ENCODE assay signal across 8 cellular contexts in genomic region chr19:44807652-44808462, GRCh38. TPM values are rescaled to one million over a fixed set of nuclear protein-coding genes. Genes with fewer than 3 reads are reported as not detected.
DNase-seq lines count a peak whose midpoint lies in the region; ATAC-seq and TF ChIP-seq lines count a peak whose summit lies in the region.

No MANE protein-coding gene starts in this region.

- TF ChIP-seq CTCF in dorsolateral prefrontal cortex (IDR thresholded peaks at IDR 0.05 in 54 of 56, conservative IDR thresholded peaks at IDR 0.05 in 2 of 56; ENCODE audit: low read depth in 1 of 56, partially characterized antibody in 56 of 56): peak in 54 of 56 donors; percentile 16 to 78 (median 52)
- TF ChIP-seq CTCF in activated CD8-positive, alpha-beta T cell treated with anti-CD3 and anti-CD28 coated beads for 36 hours (IDR thresholded peaks at IDR 0.05): no peak

- intact Hi-C loops in dorsolateral prefrontal cortex (cut with DNase I): loop anchor here in 1 of 2 donors (5.0 kb wide), 1 partner anchor 34 kb away; no protein-coding TSS in a partner anchor
- intact Hi-C loops in activated CD8-positive, alpha-beta T cell treated with anti-CD3 and anti-CD28 coated beads for 36 hours (cut with micrococcal nuclease): no loop called here

- H3K27ac ChIP-seq in dorsolateral prefrontal cortex (peak overlapping the region in 18 of 59 donors; percentile 2 to 70 (median 60)), mesenchymal stem cell (ENCODE audit: low read length, poor library complexity, severe bottlenecking) (peak overlapping the region; percentile 77)

- no peak for ATAC-seq in stimulated activated memory B cell treated with anti-CD40 and anti-IgM and Interleukin-4, amounts not matched to agents 10 μg/mL and 1 μg/mL and 100 μg/mL, for 72 hours
- no peak for ATAC-seq in activated CD8-positive, alpha-beta T cell treated with anti-CD3 and anti-CD28 coated beads for 36 hours

- H3K36me3 ChIP-seq in mesenchymal stem cell (ENCODE audit: control insufficient read depth in 1 of 2, insufficient read depth in 2 of 2, low read depth in 1 of 2, low read length in 2 of 2): peaks cover 0 to 5% of the 10 kb centered on the region in 2 experiments

- H3K23ac ChIP-seq in mesenchymal stem cell (ENCODE audit: low read length in 2 of 2): no peak overlapping the region

- H2AK5ac ChIP-seq in mesenchymal stem cell (ENCODE audit: low read length, severe bottlenecking): peak overlapping the region; percentile 18

- H3K36me3 Mint-ChIP-seq in stimulated activated memory B cell treated with anti-CD40 and anti-IgM and Interleukin-4, amounts not matched to agents 10 μg/mL and 1 μg/mL and 100 μg/mL, for 72 hours: no peaks in the 10 kb centered on the region
- H3K36me3 Mint-ChIP-seq in activated T-cell treated with anti-CD3 and anti-CD28 coated beads, Interleukin-2, amount 50 U/mL, for 24 hours (ENCODE audit: low read depth): no peaks in the 10 kb centered on the region
- H3K36me3 Mint-ChIP-seq in activated CD8-positive, alpha-beta T cell treated with anti-CD3 and anti-CD28 coated beads for 36 hours (ENCODE audit: low read depth): no peaks in the 10 kb centered on the region

- peaks cover 74% of the 10 kb centered on the region for H3K27me3 Mint-ChIP-seq in stimulated activated memory B cell treated with anti-CD40 and anti-IgM and Interleukin-4, amounts not matched to agents 10 μg/mL and 1 μg/mL and 100 μg/mL, for 72 hours
- peaks cover 34% of the 10 kb centered on the region for H3K27me3 Mint-ChIP-seq in activated T-cell treated with anti-CD3 and anti-CD28 coated beads, Interleukin-2, amount 50 U/mL, for 24 hours
- peaks cover 22% of the 10 kb centered on the region for H3K27me3 Mint-ChIP-seq in activated CD8-positive, alpha-beta T cell treated with anti-CD3 and anti-CD28 coated beads for 36 hours

- H4K8ac ChIP-seq in mesenchymal stem cell (ENCODE audit: low read length): peak overlapping the region; percentile 40

- no peaks in the 10 kb centered on the region for H3K79me1 ChIP-seq in mesenchymal stem cell (replicated peaks; ENCODE audit: low read length, poor library complexity, severe bottlenecking)

- peaks cover 32% of the 10 kb centered on the region for H3K4me1 ChIP-seq in mesenchymal stem cell (ENCODE audit: control insufficient read depth, insufficient read depth, low read depth, low read length)

- H3K9me3 Mint-ChIP-seq in stimulated activated memory B cell treated with anti-CD40 and anti-IgM and Interleukin-4, amounts not matched to agents 10 μg/mL and 1 μg/mL and 100 μg/mL, for 72 hours: no peaks in the 10 kb centered on the region
- H3K9me3 Mint-ChIP-seq in activated T-cell treated with anti-CD3 and anti-CD28 coated beads, Interleukin-2, amount 50 U/mL, for 24 hours: no peaks in the 10 kb centered on the region
- H3K9me3 Mint-ChIP-seq in activated CD8-positive, alpha-beta T cell treated with anti-CD3 and anti-CD28 coated beads for 36 hours: no peaks in the 10 kb centered on the region

- no peak overlapping the region for H3K14ac ChIP-seq in mesenchymal stem cell (ENCODE audit: low read length in 2 of 2)

- WGBS in mesenchymal stem cell: 29% methylated on average over 8 of the region's 14 CpGs

- POLR2A ChIA-PET in activated CD8-positive, alpha-beta T cell treated with anti-CD3 and anti-CD28 coated beads for 36 hours (lab: Charles Lee): no interaction called here

- peaks cover 7% of the 10 kb centered on the region for H3K4me1 Mint-ChIP-seq in stimulated activated memory B cell treated with anti-CD40 and anti-IgM and Interleukin-4, amounts not matched to agents 10 μg/mL and 1 μg/mL and 100 μg/mL, for 72 hours
- H3K4me1 Mint-ChIP-seq in activated T-cell treated with anti-CD3 and anti-CD28 coated beads, Interleukin-2, amount 50 U/mL, for 24 hours (ENCODE audit: low read depth): peaks cover 5% of the 10 kb centered on the region
- no peaks in the 10 kb centered on the region for H3K4me1 Mint-ChIP-seq in activated CD8-positive, alpha-beta T cell treated with anti-CD3 and anti-CD28 coated beads for 36 hours (ENCODE audit: low read depth)

- DNase-seq in DMS53 treated with DMSO at 0.1 percent for 48 hours (lab: John Stamatoyannopoulos, UW; ENCODE audit: unreplicated experiment): peak; percentile 54
- DNase-seq in NCI-H2196 treated with DMSO at 0.1 percent for 48 hours (lab: John Stamatoyannopoulos, UW; ENCODE audit: unreplicated experiment): peak; percentile 87
- DNase-seq in dorsolateral prefrontal cortex: peak in 1 of 10 donors; percentile 11
- DNase-seq in mesenchymal stem cell: peak; percentile 65
- no peak for DNase-seq in activated T-cell treated with anti-CD3 and anti-CD28 coated beads, Interleukin-2, amount 50 U/mL, for 24 hours
- DNase-seq in activated CD8-positive, alpha-beta T cell treated with anti-CD3 and anti-CD28 coated beads for 36 hours: no peak
- DNase-seq in activated CD8-positive, alpha-beta memory T cell treated with anti-CD3 and anti-CD28 coated beads, Interleukin-2, amount 50 U/mL, for 48 hours: no peak

- H3K18ac ChIP-seq in mesenchymal stem cell (ENCODE audit: low read depth in 1 of 2, low read length in 2 of 2): peak overlapping the region in 1 of 2 experiments; percentile 0

- H3K9ac ChIP-seq in mesenchymal stem cell (ENCODE audit: low read length): no peak overlapping the region

- H3K9me3 ChIP-seq in mesenchymal stem cell (ENCODE audit: control insufficient read depth, low read length): peaks cover 3% of the 10 kb centered on the region

- H3K4me3 ChIP-seq in dorsolateral prefrontal cortex (peak overlapping the region in 19 of 59 donors; percentile 40 to 70 (median 63)), mesenchymal stem cell (ENCODE audit: insufficient read depth in 1 of 2, low read depth in 1 of 2, low read length in 2 of 2) (no peak overlapping the region)

- no peak overlapping the region for H3K4ac ChIP-seq in mesenchymal stem cell (ENCODE audit: low read depth in 1 of 2, low read length in 2 of 2)

- H3K27ac Mint-ChIP-seq in stimulated activated memory B cell treated with anti-CD40 and anti-IgM and Interleukin-4, amounts not matched to agents 10 μg/mL and 1 μg/mL and 100 μg/mL, for 72 hours: no peak overlapping the region
- no peak overlapping the region for H3K27ac Mint-ChIP-seq in activated T-cell treated with anti-CD3 and anti-CD28 coated beads, Interleukin-2, amount 50 U/mL, for 24 hours
- no peak overlapping the region for H3K27ac Mint-ChIP-seq in activated CD8-positive, alpha-beta T cell treated with anti-CD3 and anti-CD28 coated beads for 36 hours

- no peak overlapping the region for H2AFZ ChIP-seq in mesenchymal stem cell (ENCODE audit: low read depth, low read length)

- H3K4me3 Mint-ChIP-seq in stimulated activated memory B cell treated with anti-CD40 and anti-IgM and Interleukin-4, amounts not matched to agents 10 μg/mL and 1 μg/mL and 100 μg/mL, for 72 hours: no peak overlapping the region
- H3K4me3 Mint-ChIP-seq in activated T-cell treated with anti-CD3 and anti-CD28 coated beads, Interleukin-2, amount 50 U/mL, for 24 hours: no peak overlapping the region
- no peak overlapping the region for H3K4me3 Mint-ChIP-seq in activated CD8-positive, alpha-beta T cell treated with anti-CD3 and anti-CD28 coated beads for 36 hours

- peaks cover 0 to 5% (median 0%) of the 10 kb centered on the region in 45 donors for H3K27me3 ChIP-seq in dorsolateral prefrontal cortex
- peaks cover 3 to 13% of the 10 kb centered on the region in 2 experiments for H3K27me3 ChIP-seq in mesenchymal stem cell (ENCODE audit: control insufficient read depth in 1 of 2, insufficient read depth in 1 of 2, low read length in 2 of 2)

- no peak overlapping the region for H3K4me2 ChIP-seq in mesenchymal stem cell (ENCODE audit: low read length, poor library complexity, severe bottlenecking)

- peak overlapping the region in 1 of 2 experiments; percentile 7 for H2BK12ac ChIP-seq in mesenchymal stem cell (ENCODE audit: low read length in 2 of 2)

- H2BK120ac ChIP-seq in mesenchymal stem cell (ENCODE audit: low read depth, low read length): no peak overlapping the region

- peak overlapping the region; percentile 34 for H2BK15ac ChIP-seq in mesenchymal stem cell (ENCODE audit: low read depth, poor library complexity, severe bottlenecking)

- H4K91ac ChIP-seq in mesenchymal stem cell (ENCODE audit: low read length): no peak overlapping the region

- CTCF ChIA-PET in activated CD8-positive, alpha-beta T cell treated with anti-CD3 and anti-CD28 coated beads for 36 hours (lab: Charles Lee): interaction anchor here (1.0 to 1.2 kb wide), 5 partner anchors 9 to 151 kb away, joined by 3 to 4 read pairs (median 3); no protein-coding TSS in a partner anchor

- H2BK5ac ChIP-seq in mesenchymal stem cell (ENCODE audit: low read depth, low read length, poor library complexity, severe bottlenecking): no peak overlapping the region

RNA-seq across cellular contexts. Expression of gene BCAM, which starts 1.0 kb away (rescaled TPM):
- 10 to 100 TPM in 119 of 120 experiments, 1 to 10 TPM in 1; 9.2 to 58.9 (median 22.6) TPM for total RNA-seq in dorsolateral prefrontal cortex
- polyA plus RNA-seq in mesenchymal stem cell (2013, experiment 1 of 2): 19.9 TPM
- 20.0 TPM for polyA plus RNA-seq in mesenchymal stem cell (2013, experiment 2 of 2)
- total RNA-seq in activated CD8-positive, alpha-beta T cell treated with anti-CD3 and anti-CD28 coated beads for 36 hours: not detected

RNA-seq across cellular contexts. Expression of gene CBLC, which starts 30.2 kb away (rescaled TPM):
- under 1 TPM in 31 of 120 experiments, not detected in 89; 0.31 to 0.90 (median 0.44) TPM for total RNA-seq in dorsolateral prefrontal cortex
- not detected for polyA plus RNA-seq in mesenchymal stem cell (2013, experiment 1 of 2)
- not detected for polyA plus RNA-seq in mesenchymal stem cell (2013, experiment 2 of 2)
- not detected for total RNA-seq in activated CD8-positive, alpha-beta T cell treated with anti-CD3 and anti-CD28 coated beads for 36 hours

RNA-seq across cellular contexts. Expression of gene NECTIN2, which starts 38.2 kb away (rescaled TPM):
- 10 to 100 TPM; 11.4 to 44.7 (median 20.5) TPM for total RNA-seq in dorsolateral prefrontal cortex
- polyA plus RNA-seq in mesenchymal stem cell (2013, experiment 1 of 2): 234 TPM
- polyA plus RNA-seq in mesenchymal stem cell (2013, experiment 2 of 2): 231 TPM
- total RNA-seq in activated CD8-positive, alpha-beta T cell treated with anti-CD3 and anti-CD28 coated beads for 36 hours: under 1 TPM; 0.36 to 0.65 TPM

RNA-seq across cellular contexts. Expression of gene BCL3, which starts 59.3 kb away (rescaled TPM):
- 10 to 100 TPM in 70 of 120 experiments, 1 to 10 TPM in 50; 2.5 to 26.7 (median 10.7) TPM for total RNA-seq in dorsolateral prefrontal cortex
- polyA plus RNA-seq in mesenchymal stem cell (2013, experiment 1 of 2): 48.8 TPM
- polyA plus RNA-seq in mesenchymal stem cell (2013, experiment 2 of 2): 47.7 TPM
- total RNA-seq in activated CD8-positive, alpha-beta T cell treated with anti-CD3 and anti-CD28 coated beads for 36 hours: 10 to 100 TPM; 22.8 to 27.7 TPM

Comparison
In these comparisons a context has a peak if more than half of its experiments do, and no peak if none do; other contexts are left out.
1. DNase-seq: peak in DMS53 treated with DMSO at 0.1 percent for 48 hours (single experiment), NCI-H2196 treated with DMSO at 0.1 percent for 48 hours (single experiment) and mesenchymal stem cell (single experiment); none in activated T-cell treated with anti-CD3 and anti-CD28 coated beads, Interleukin-2, amount 50 U/mL, for 24 hours (single experiment), activated CD8-positive, alpha-beta T cell treated with anti-CD3 and anti-CD28 coated beads for 36 hours (single experiment) and activated CD8-positive, alpha-beta memory T cell treated with anti-CD3 and anti-CD28 coated beads, Interleukin-2, amount 50 U/mL, for 48 hours (single experiment).
2. RNA of gene BCAM, which starts 1.0 kb away (total RNA-seq): 9.2 to 58.9 TPM in dorsolateral prefrontal cortex; not detected in activated CD8-positive, alpha-beta T cell treated with anti-CD3 and anti-CD28 coated beads for 36 hours; every median in the first group is over 10 times any median in the second.
3. RNA of gene NECTIN2, which starts 38.2 kb away (total RNA-seq): 11.4 to 44.7 TPM in dorsolateral prefrontal cortex; 0.36 to 0.65 TPM in activated CD8-positive, alpha-beta T cell treated with anti-CD3 and anti-CD28 coated beads for 36 hours; every median in the first group is over 4 times any median in the second.